12 cellular contexts compared by ENCODE assay signal in the genomic region with DNA sequence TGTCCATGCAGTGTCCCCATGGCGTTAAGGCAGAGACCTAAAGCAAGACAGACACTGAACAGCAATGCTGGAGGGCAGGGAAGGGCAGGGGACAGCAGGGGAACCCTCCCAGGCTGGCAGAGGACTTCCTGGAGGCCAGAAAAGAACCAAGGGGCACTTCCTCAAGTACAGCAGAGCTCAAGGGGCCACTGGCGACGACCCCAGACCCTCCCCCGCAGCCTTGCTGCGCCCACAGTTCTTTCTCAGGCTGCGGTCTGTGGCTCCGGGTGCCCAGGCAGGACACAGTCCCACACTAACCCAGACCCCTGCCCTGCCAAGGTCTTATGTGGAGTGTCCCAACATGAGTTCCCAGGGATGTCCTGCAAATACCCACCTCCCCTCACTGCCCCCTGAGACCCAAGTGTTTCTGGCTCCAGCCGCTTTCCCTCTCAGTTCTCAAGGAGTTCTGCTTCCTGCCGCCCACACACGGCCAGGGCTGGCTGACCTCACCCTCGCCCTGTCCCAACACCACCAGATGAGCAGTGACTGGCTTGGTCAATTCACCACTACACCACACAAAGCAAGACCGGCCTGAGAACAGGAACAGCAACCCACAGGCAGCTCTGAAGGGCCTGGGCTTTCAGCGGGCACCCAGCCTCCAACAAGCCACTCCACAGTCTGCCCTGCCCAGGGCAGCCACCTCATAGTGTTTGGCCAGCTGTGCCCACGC. TPM values are rescaled to one million over a fixed set of nuclear protein-coding genes. Genes with fewer than 3 reads are reported as not detected.
DNase-seq lines count a peak whose midpoint lies in the region; ATAC-seq and TF ChIP-seq lines count a peak whose summit lies in the region.
"Had no signal": no experiment of that assay in that cellular context is flagged by ENCODE, and none has a peak within 500 bp of the region (broad histone marks: within the 10 kb centered on the region; RNA-seq: fewer than 3 reads in every experiment).

No MANE protein-coding gene starts in this region.

- H3K4me3 Mint-ChIP-seq in T-helper 17 cell (no peak overlapping the region), immature natural killer cell (peak overlapping the region in 2 of 5 donors; percentile 12 to 38)

- H3K9me3 ChIP-seq in left ventricle myocardium inferior (replicated peaks) (no peaks in the 10 kb centered on the region), T-helper 17 cell (ENCODE audit: control insufficient read depth, low read length, poor library complexity, severe bottlenecking) (no peaks in the 10 kb centered on the region), suprapubic skin (no peaks in the 10 kb centered on the region), esophagus muscularis mucosa (no peaks in the 10 kb centered on the region)

- TF ChIP-seq POLR2A in suprapubic skin (IDR thresholded peaks at IDR 0.05) (no peak), esophagus muscularis mucosa (IDR thresholded peaks at IDR 0.05; ENCODE audit: low read depth) (no peak)

- H3K4me1 ChIP-seq in left ventricle myocardium inferior (peaks cover 69% of the 10 kb centered on the region), suprapubic skin (peaks cover 40% of the 10 kb centered on the region), esophagus muscularis mucosa (peaks cover 29 to 62% (median 43%) of the 10 kb centered on the region in 4 donors)

- H3K36me3 ChIP-seq in left ventricle myocardium inferior, result no peaks in the 10 kb centered on the region
- no peaks in the 10 kb centered on the region for H3K36me3 ChIP-seq in suprapubic skin
- H3K36me3 ChIP-seq in esophagus muscularis mucosa, result peaks cover 0 to 3% (median 0%) of the 10 kb centered on the region in 4 donors

- peaks cover 25% of the 10 kb centered on the region for H3K4me1 Mint-ChIP-seq in T-helper 17 cell
- peaks cover 40 to 49% of the 10 kb centered on the region in 2 donors for H3K4me1 Mint-ChIP-seq in immature natural killer cell

- H3K27me3 ChIP-seq in left ventricle myocardium inferior (ENCODE audit: low read depth), result no peaks in the 10 kb centered on the region
- H3K27me3 ChIP-seq in suprapubic skin, result no peaks in the 10 kb centered on the region
- H3K27me3 ChIP-seq in esophagus muscularis mucosa, result no peaks in the 10 kb centered on the region

- H3K36me3 Mint-ChIP-seq in T-helper 17 cell (ENCODE audit: low read depth) (no peaks in the 10 kb centered on the region), immature natural killer cell (no peaks in the 10 kb centered on the region)

- TF ChIP-seq CTCF in left ventricle myocardium inferior (IDR thresholded peaks at IDR 0.05; ENCODE audit: borderline replicate concordance), result no peak
- TF ChIP-seq CTCF in suprapubic skin (IDR thresholded peaks at IDR 0.05), result no peak
- no peak for TF ChIP-seq CTCF in esophagus muscularis mucosa (IDR thresholded peaks at IDR 0.05)

- intact Hi-C loops in Right ventricle myocardium superior (cut with DNase I), result no loop called here
- intact Hi-C loops in left ventricle myocardium inferior (cut with micrococcal nuclease), result no loop called here
- intact Hi-C loops in esophagus muscularis mucosa (cut with DNase I), result no loop called here

- H3K27ac ChIP-seq in left ventricle myocardium inferior (replicated peaks), result no peak overlapping the region
- peak overlapping the region; percentile 21 for H3K27ac ChIP-seq in suprapubic skin
- no peak overlapping the region for H3K27ac ChIP-seq in esophagus muscularis mucosa (replicated peaks in 1 of 4)

- DNase-seq in Right ventricle myocardium superior (peak; percentile 56), left ventricle myocardium inferior (no peak), T-helper 17 cell (no peak), immature natural killer cell (no peak), suprapubic skin (ENCODE audit: low spot score in 2 of 2) (peak in 1 of 2 donors; percentile 77), cerebellum (ENCODE audit: low spot score) (no peak), putamen (ENCODE audit: low spot score) (no peak), esophagus muscularis mucosa (ENCODE audit: extremely low spot score) (no peak)
- DNase-seq: midbrain, SHP77 treated with DMSO at 0.1 percent for 48 hours had no signal

- H3K4me3 ChIP-seq in left ventricle myocardium inferior (no peak overlapping the region), suprapubic skin (no peak overlapping the region), esophagus muscularis mucosa (no peak overlapping the region)

- H3K27me3 Mint-ChIP-seq in T-helper 17 cell, result no peaks in the 10 kb centered on the region
- peaks cover 2 to 14% (median 3%) of the 10 kb centered on the region in 3 donors for H3K27me3 Mint-ChIP-seq in immature natural killer cell (ENCODE audit: low read depth in 3 of 3)

- peak overlapping the region; percentile 24 for H3K27ac Mint-ChIP-seq in T-helper 17 cell
- H3K27ac Mint-ChIP-seq in immature natural killer cell, result peak overlapping the region in 4 of 6 donors; percentile 22 to 68 (median 47)

- TF ChIP-seq EP300 in suprapubic skin (IDR thresholded peaks at IDR 0.05) (no peak), esophagus muscularis mucosa (IDR thresholded peaks at IDR 0.05) (no peak)

- ATAC-seq in Right ventricle myocardium superior (ENCODE audit: poor library complexity) (no peak), T-helper 17 cell (no peak)

- no peaks in the 10 kb centered on the region for H3K9me3 Mint-ChIP-seq in immature natural killer cell

- 83% methylated on average over 13 of the region's 14 CpGs for WGBS in suprapubic skin
- WGBS in esophagus muscularis mucosa, result 77% methylated on average over 11 of the region's 14 CpGs

RNA-seq across cellular contexts. Expression of a gene that starts 4.1 kb away (rescaled TPM):
- 45.0 TPM for total RNA-seq in Right ventricle myocardium superior
- 45.3 TPM for total RNA-seq in left ventricle myocardium inferior
- 100 to 1,000 TPM in 1 of 2 donors, 10 to 100 TPM in 1; 93.9 to 113 TPM for total RNA-seq in T-helper 17 cell
- 10 to 100 TPM; 19.8 to 44.8 (median 21.5) TPM for polyA plus RNA-seq in immature natural killer cell
- 100 to 1,000 TPM in 2 of 4 donors, 10 to 100 TPM in 2; 61.1 to 134 (median 100) TPM for total RNA-seq in suprapubic skin
- 37.5 TPM for total RNA-seq in cerebellum
- total RNA-seq in esophagus muscularis mucosa, result 100 to 1,000 TPM in 1 of 4 donors, 10 to 100 TPM in 3; 41.5 to 130 (median 71.9) TPM

RNA-seq across cellular contexts. Expression of a gene that starts 18.0 kb away (rescaled TPM):
- total RNA-seq in Right ventricle myocardium superior, result 0.16 TPM
- not detected for total RNA-seq in left ventricle myocardium inferior
- not detected for total RNA-seq in T-helper 17 cell
- not detected for polyA plus RNA-seq in immature natural killer cell
- not detected for total RNA-seq in suprapubic skin
- total RNA-seq in cerebellum, result not detected
- total RNA-seq in esophagus muscularis mucosa, result under 1 TPM in 3 of 4 donors, not detected in 1; 0.39 to 0.75 (median 0.66) TPM
- total RNA-seq: M059J had no signal
- polyA plus RNA-seq: BJ had no signal

RNA-seq across cellular contexts. Expression of a gene that starts 22.5 kb away (rescaled TPM):
- 18.8 TPM for total RNA-seq in Right ventricle myocardium superior
- total RNA-seq in left ventricle myocardium inferior, result 17.7 TPM
- 10 to 100 TPM; 36.4 to 39.7 TPM for total RNA-seq in T-helper 17 cell
- 10 to 100 TPM; 12.0 to 16.4 (median 12.3) TPM for polyA plus RNA-seq in immature natural killer cell
- 10 to 100 TPM; 28.1 to 86.1 (median 35.2) TPM for total RNA-seq in suprapubic skin
- total RNA-seq in cerebellum, result 17.7 TPM
- total RNA-seq in esophagus muscularis mucosa, result 10 to 100 TPM; 14.1 to 27.7 (median 18.4) TPM

RNA-seq across cellular contexts. Expression of a gene that starts 26.3 kb away (rescaled TPM):
- total RNA-seq in Right ventricle myocardium superior (0.81 TPM), left ventricle myocardium inferior (1.3 TPM), T-helper 17 cell (1 to 10 TPM; 1.3 to 3.6 TPM), suprapubic skin (1 to 10 TPM in 1 of 4 donors, under 1 TPM in 2, not detected in 1; 0.34 to 3.5 (median 0.39) TPM), cerebellum (1.00 TPM), esophagus muscularis mucosa (under 1 TPM in 3 of 4 donors, not detected in 1; 0.17 to 0.58 (median 0.42) TPM)
- not detected for polyA plus RNA-seq in immature natural killer cell
- total RNA-seq: M059J had no signal

RNA-seq across cellular contexts. Expression of a gene that starts 39.8 kb away (rescaled TPM):
- total RNA-seq in Right ventricle myocardium superior (0.32 TPM), left ventricle myocardium inferior (not detected), T-helper 17 cell (not detected), suprapubic skin (1 to 10 TPM in 1 of 4 donors, not detected in 3; 1.3 TPM), cerebellum (not detected), esophagus muscularis mucosa (not detected)
- polyA plus RNA-seq in immature natural killer cell, result not detected
- total RNA-seq: M059J had no signal
- polyA plus RNA-seq: BJ had no signal
